In the genomic region with DNA sequence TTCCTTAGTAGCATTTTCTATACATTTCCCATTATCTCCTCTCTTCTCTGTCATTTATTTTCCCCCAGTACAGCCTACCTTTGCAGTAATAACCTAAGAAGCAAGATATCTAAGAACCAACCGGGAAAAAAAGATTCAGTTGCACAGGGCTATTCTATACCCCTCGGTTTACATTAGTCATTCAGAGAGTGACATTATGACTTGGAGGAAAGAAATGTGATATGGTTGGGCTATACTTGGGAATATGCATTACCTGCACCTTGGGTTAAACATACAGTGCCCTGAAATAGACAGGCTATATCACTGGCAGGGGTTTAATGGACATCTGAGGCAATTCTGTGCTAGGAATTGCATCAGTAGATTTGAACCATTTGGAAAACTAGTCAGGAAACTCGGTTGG, we compare ENCODE assay signal across 21 cellular contexts.
DNase-seq lines count a peak whose midpoint lies in the region; ATAC-seq, FAIRE-seq and TF ChIP-seq lines count a peak whose summit lies in the region.
"Had no signal": no experiment of that assay in that cellular context is flagged by ENCODE, and none has a peak within 500 bp of the region (broad histone marks: within the 10 kb centered on the region; RNA-seq: fewer than 3 reads in every experiment).

No MANE protein-coding gene starts in this region.

- peak overlapping the region; percentile 67 for H3K27ac Mint-ChIP-seq in astrocyte (ENCODE audit: unreplicated experiment)
- H3K27ac Mint-ChIP-seq: activated naive CD8-positive, alpha-beta T cell treated with anti-CD3 and anti-CD28 coated beads for 36 hours; activated T-cell treated with anti-CD3 and anti-CD28 coated beads, Interleukin-2, amount 50 U/mL, for 72 hours had no signal

- H3K27me3 Mint-ChIP-seq in astrocyte (ENCODE audit: low read depth, unreplicated experiment): peaks cover 7% of the 10 kb centered on the region
- H3K27me3 Mint-ChIP-seq: activated naive CD8-positive, alpha-beta T cell treated with anti-CD3 and anti-CD28 coated beads for 36 hours had no signal

- no peaks in the 10 kb centered on the region for H3K79me2 ChIP-seq in astrocyte (ENCODE audit: insufficient read depth, low read length)

- TF ChIP-seq POLR2A in H54 (IDR thresholded peaks at IDR 0.05; ENCODE audit: low read depth, low read length): no peak

- H3K4me1 ChIP-seq in astrocyte (ENCODE audit: insufficient read depth, low read length): peaks cover 6% of the 10 kb centered on the region
- H3K4me1 ChIP-seq: suprapubic skin had no signal

- no peak overlapping the region for H3K27ac ChIP-seq in astrocyte (ENCODE audit: low read depth, low read length)
- H3K27ac ChIP-seq: left ventricle myocardium inferior, spleen, suprapubic skin had no signal

- H3K4me1 Mint-ChIP-seq in astrocyte (ENCODE audit: low read depth, unreplicated experiment): peaks cover 12% of the 10 kb centered on the region
- H3K4me1 Mint-ChIP-seq: activated naive CD8-positive, alpha-beta T cell treated with anti-CD3 and anti-CD28 coated beads for 36 hours had no signal

- peak overlapping the region; percentile 68 for H3K4me3 Mint-ChIP-seq in astrocyte (ENCODE audit: unreplicated experiment)
- H3K4me3 Mint-ChIP-seq: activated naive CD8-positive, alpha-beta T cell treated with anti-CD3 and anti-CD28 coated beads for 36 hours; activated T-cell treated with anti-CD3 and anti-CD28 coated beads, Interleukin-2, amount 50 U/mL, for 72 hours had no signal

- H3K9ac ChIP-seq in astrocyte (ENCODE audit: low read length): no peak overlapping the region

- peak; percentile 76 for ATAC-seq in GM18867 (IDR thresholded peaks at IDR 0.05; ENCODE audit: unreplicated experiment)
- ATAC-seq in GM21515 (IDR thresholded peaks at IDR 0.05; ENCODE audit: unreplicated experiment): peak; percentile 57
- ATAC-seq in HG03025 (IDR thresholded peaks at IDR 0.05; ENCODE audit: low FRiP score, unreplicated experiment): peak; percentile 50

- peaks cover 5% of the 10 kb centered on the region for H3K27me3 ChIP-seq in astrocyte (ENCODE audit: insufficient read depth, low read length)
- H3K27me3 ChIP-seq: suprapubic skin had no signal

- DNase-seq in astrocyte (ENCODE audit: low read depth) (no peak), medulla oblongata (ENCODE audit: extremely low spot score) (no peak), H54 (ENCODE audit: insufficient read length, low spot score) (no peak), GM19239 (ENCODE audit: insufficient read length, low spot score) (no peak), C1 segment of cervical spinal cord (lab: John Stamatoyannopoulos, UW) (no peak)
- DNase-seq: activated CD4-positive, CD25-positive, alpha-beta regulatory T cell treated with anti-CD3 and anti-CD28 coated beads, Interleukin-2, amount 50 U/mL, for 72 hours; activated naive CD8-positive, alpha-beta T cell treated with anti-CD3 and anti-CD28 coated beads for 36 hours; activated T-cell treated with anti-CD3 and anti-CD28 coated beads, Interleukin-2, amount 50 U/mL, for 72 hours; effector memory CD4-positive, alpha-beta T cell; KG1; left ventricle myocardium inferior; NCI-H187 treated with DMSO at 0.1 percent for 48 hours; NCI-H446; RPMI8226; spleen; stimulated activated CD8-positive, alpha-beta memory T cell treated with anti-CD3 and anti-CD28 coated beads, Interleukin-4, amount 100 ng/mL, for 48 hours; T1000 had no signal

- no peaks in the 10 kb centered on the region for H3K36me3 Mint-ChIP-seq in astrocyte (ENCODE audit: low read depth, unreplicated experiment)
- H3K36me3 Mint-ChIP-seq: activated naive CD8-positive, alpha-beta T cell treated with anti-CD3 and anti-CD28 coated beads for 36 hours had no signal

- no peak for FAIRE-seq in astrocyte (lab: Jason Lieb, UNC)
- FAIRE-seq in H54 (lab: Jason Lieb, UNC): no peak
- FAIRE-seq in GM19239 (lab: Jason Lieb, UNC): no peak

- peaks cover 3% of the 10 kb centered on the region for H3K9me3 Mint-ChIP-seq in astrocyte (ENCODE audit: unreplicated experiment)
- H3K9me3 Mint-ChIP-seq: activated naive CD8-positive, alpha-beta T cell treated with anti-CD3 and anti-CD28 coated beads for 36 hours had no signal

- H3K4me3 ChIP-seq in astrocyte (ENCODE audit: insufficient read depth, low read depth, low read length): no peak overlapping the region
- H3K4me3 ChIP-seq: left ventricle myocardium inferior, spleen, suprapubic skin had no signal

- TF ChIP-seq CTCF in astrocyte (IDR thresholded peaks at IDR 0.05; ENCODE audit: insufficient read depth, low read depth, low read length): no peak

- H3K36me3 ChIP-seq in astrocyte (ENCODE audit: insufficient read depth, low read length): no peaks in the 10 kb centered on the region
- H3K36me3 ChIP-seq: left ventricle myocardium inferior, spleen, suprapubic skin had no signal

- no peak overlapping the region for H2AFZ ChIP-seq in astrocyte (ENCODE audit: low read depth, low read length)

- no peak overlapping the region for H3K4me2 ChIP-seq in astrocyte (ENCODE audit: low read length)

- H3K9me3 ChIP-seq in astrocyte (ENCODE audit: insufficient read depth, low read depth, low read length): no peaks in the 10 kb centered on the region
- H3K9me3 ChIP-seq: left ventricle myocardium inferior, spleen, suprapubic skin had no signal

- no peaks in the 10 kb centered on the region for H4K20me1 ChIP-seq in astrocyte (ENCODE audit: insufficient read depth, low read length)
